ENCODE assay signal across 14 cellular contexts in genomic region chr4:41141910-41142309, GRCh38.
DNase-seq lines count a peak whose midpoint lies in the region; ATAC-seq and TF ChIP-seq lines count a peak whose summit lies in the region.
"Had no signal": no experiment of that assay in that cellular context is flagged by ENCODE, and none has a peak within 500 bp of the region (broad histone marks: within the 10 kb centered on the region; RNA-seq: fewer than 3 reads in every experiment).

No MANE protein-coding gene starts in this region.

- no peaks in the 10 kb centered on the region for H3K27me3 ChIP-seq in rectal smooth muscle tissue (ENCODE audit: control insufficient read depth, insufficient read depth, low read length)
- no peaks in the 10 kb centered on the region for H3K27me3 ChIP-seq in Karpas-422 (ENCODE audit: low read length)

- H3K79me2 ChIP-seq in Karpas-422 (ENCODE audit: low read length), result no peaks in the 10 kb centered on the region

- H3K4me3 ChIP-seq in rectal smooth muscle tissue (ENCODE audit: low read length), result no peak overlapping the region
- no peak overlapping the region for H3K4me3 ChIP-seq in Karpas-422 (ENCODE audit: low read length)

- H3K4me1 ChIP-seq in rectal smooth muscle tissue (ENCODE audit: control insufficient read depth, insufficient read depth, low read length) (peaks cover 29% of the 10 kb centered on the region), Karpas-422 (ENCODE audit: low read length) (no peaks in the 10 kb centered on the region)

- H4K20me1 ChIP-seq in Karpas-422 (ENCODE audit: insufficient read depth, low read depth, low read length), result no peaks in the 10 kb centered on the region

- H3K9me3 ChIP-seq in Karpas-422 (ENCODE audit: low read length), result no peaks in the 10 kb centered on the region

- DNase-seq in AG20443 (ENCODE audit: low spot score), result peak; percentile 38
- DNase-seq in fibroblast of peridontal ligament (ENCODE audit: extremely low read depth), result peak; percentile 59
- DNase-seq in NCI-H1048 (lab: John Stamatoyannopoulos, UW), result no peak
- no peak for DNase-seq in SKM-1 treated with dmso at 0.1 percent for 144 hours (lab: John Stamatoyannopoulos, UW; ENCODE audit: unreplicated experiment)
- no peak for DNase-seq in Karpas-422
- DNase-seq: activated gamma-delta T cell treated with Interleukin-2 at 50 U/mL for 16 hours, foreskin melanocyte, MM.1S, naive B cell had no signal

- no peak overlapping the region for H3K4me2 ChIP-seq in Karpas-422 (ENCODE audit: low read depth, low read length, poor library complexity, severe bottlenecking)

- H3K9ac ChIP-seq in rectal smooth muscle tissue (ENCODE audit: low read length) (no peak overlapping the region), Karpas-422 (ENCODE audit: low read length) (no peak overlapping the region)

- no peaks in the 10 kb centered on the region for H3K9me2 ChIP-seq in Karpas-422 (replicated peaks; ENCODE audit: insufficient read depth, low read length)

- peak; percentile 73 for ATAC-seq in SK-N-SH treated with all-trans-retinoic acid at 6 μM for 48 hours
- no peak for ATAC-seq in GM18873 (IDR thresholded peaks at IDR 0.05; ENCODE audit: low FRiP score, unreplicated experiment)

- no peaks in the 10 kb centered on the region for H3K36me3 ChIP-seq in rectal smooth muscle tissue (ENCODE audit: control insufficient read depth, insufficient read depth, low read length)
- H3K36me3 ChIP-seq in Karpas-422 (ENCODE audit: insufficient read depth, low read length), result no peaks in the 10 kb centered on the region

- no peak overlapping the region for H2AFZ ChIP-seq in Karpas-422 (ENCODE audit: low read length)

- H3K27ac ChIP-seq in rectal smooth muscle tissue (ENCODE audit: low read depth, low read length) (peak overlapping the region; percentile 80), Karpas-422 (ENCODE audit: low read length) (no peak overlapping the region)
- H3K27ac ChIP-seq: C4-2B, VCaP had no signal

TF ChIP-seq in SK-N-SH treated with all-trans-retinoic acid at 6 μM for 48 hours, 23 proteins besides CTCF, POLR2A, EP300 and RAD21:
- TF ChIP-seq CREB5 (CRISPR knock-in tag; IDR thresholded peaks at IDR 0.05; ENCODE audit: low read depth), result no peak
- TF ChIP-seq ARNTL (CRISPR knock-in tag; IDR thresholded peaks at IDR 0.05; ENCODE audit: borderline replicate concordance, low read depth), result no peak
- TF ChIP-seq ZC3H10 (CRISPR knock-in tag; IDR thresholded peaks at IDR 0.05), result 0 out of 2 replicates have a peak, but pooled peaks have one; percentile 25
- no peak for TF ChIP-seq TOX (CRISPR knock-in tag; IDR thresholded peaks at IDR 0.05; ENCODE audit: borderline replicate concordance)
- TF ChIP-seq ZNF70 (CRISPR knock-in tag; IDR thresholded peaks at IDR 0.05), result no peak
- peak; percentile 34; the same call in 1 of the 2 replicates for TF ChIP-seq ISL1 (CRISPR knock-in tag; IDR thresholded peaks at IDR 0.05)
- TF ChIP-seq GLIS3 (CRISPR knock-in tag; IDR thresholded peaks at IDR 0.05), result no peak

Comparison
In these comparisons a context has a peak if more than half of its experiments do, and no peak if none do; other contexts are left out.
1. DNase-seq: peak in AG20443 (single experiment) and fibroblast of peridontal ligament (single experiment); none in NCI-H1048 (single experiment), SKM-1 treated with dmso at 0.1 percent for 144 hours (single experiment) and Karpas-422 (single experiment).